In genomic region chr20:63538204-63539091, GRCh38 we compare ENCODE assay signal across 6 cellular contexts.
DNase-seq lines count a peak whose midpoint lies in the region; ATAC-seq and TF ChIP-seq lines count a peak whose summit lies in the region.

No MANE protein-coding gene starts in this region.

- peak overlapping the region; percentile 61; the same call in 1 of the 2 replicates for H3K27ac ChIP-seq in HL-60 (replicated peaks)

- H3K9me3 ChIP-seq in iPS-15b (ENCODE audit: control insufficient read depth, insufficient read depth, low read length) = no peaks in the 10 kb centered on the region

- ATAC-seq in HG03280 (IDR thresholded peaks at IDR 0.05; ENCODE audit: unreplicated experiment) = no peak
- ATAC-seq in HG02885 (IDR thresholded peaks at IDR 0.05; ENCODE audit: poor library complexity, unreplicated experiment) = no peak
- ATAC-seq in HG03520 (IDR thresholded peaks at IDR 0.05; ENCODE audit: unreplicated experiment) = no peak

- H3K27me3 ChIP-seq in HL-60 (ENCODE audit: insufficient read depth, poor library complexity, severe bottlenecking) (peaks cover 24% of the 10 kb centered on the region), iPS-15b (ENCODE audit: control insufficient read depth, insufficient read depth, low read length) (no peaks in the 10 kb centered on the region)

- H3K4me3 ChIP-seq in HL-60 (replicated peaks; ENCODE audit: insufficient read depth, low read length) = no peak overlapping the region
- H3K4me3 ChIP-seq in iPS-15b (ENCODE audit: low read depth, low read length) = peak overlapping the region; percentile 27

- TF ChIP-seq CTCF in HL-60 (IDR thresholded peaks at IDR 0.05; ENCODE audit: insufficient read depth, low read length) = no peak

- DNase-seq in HL-60 (ENCODE audit: low read depth in 1 of 2, low spot score in 1 of 2) (no peak), T-helper 1 cell (peak in 3 of 5 donors; percentile 38 to 45 (median 41))

- no peaks in the 10 kb centered on the region for H3K36me3 ChIP-seq in iPS-15b (ENCODE audit: control insufficient read depth, insufficient read depth, low read length)

- H3K4me1 ChIP-seq in iPS-15b (ENCODE audit: control insufficient read depth, insufficient read depth, low read length) = no peaks in the 10 kb centered on the region

- no peak overlapping the region for H3K9ac ChIP-seq in iPS-15b (ENCODE audit: low read depth, low read length)

Comparison
In these comparisons a context has a peak if more than half of its experiments do, and no peak if none do; other contexts are left out.
1. DNase-seq: peak in T-helper 1 cell (3 of 5); none in HL-60 (0 of 2).